Comparison of ENCODE assay signal across 1 cellular context in the genomic region with DNA sequence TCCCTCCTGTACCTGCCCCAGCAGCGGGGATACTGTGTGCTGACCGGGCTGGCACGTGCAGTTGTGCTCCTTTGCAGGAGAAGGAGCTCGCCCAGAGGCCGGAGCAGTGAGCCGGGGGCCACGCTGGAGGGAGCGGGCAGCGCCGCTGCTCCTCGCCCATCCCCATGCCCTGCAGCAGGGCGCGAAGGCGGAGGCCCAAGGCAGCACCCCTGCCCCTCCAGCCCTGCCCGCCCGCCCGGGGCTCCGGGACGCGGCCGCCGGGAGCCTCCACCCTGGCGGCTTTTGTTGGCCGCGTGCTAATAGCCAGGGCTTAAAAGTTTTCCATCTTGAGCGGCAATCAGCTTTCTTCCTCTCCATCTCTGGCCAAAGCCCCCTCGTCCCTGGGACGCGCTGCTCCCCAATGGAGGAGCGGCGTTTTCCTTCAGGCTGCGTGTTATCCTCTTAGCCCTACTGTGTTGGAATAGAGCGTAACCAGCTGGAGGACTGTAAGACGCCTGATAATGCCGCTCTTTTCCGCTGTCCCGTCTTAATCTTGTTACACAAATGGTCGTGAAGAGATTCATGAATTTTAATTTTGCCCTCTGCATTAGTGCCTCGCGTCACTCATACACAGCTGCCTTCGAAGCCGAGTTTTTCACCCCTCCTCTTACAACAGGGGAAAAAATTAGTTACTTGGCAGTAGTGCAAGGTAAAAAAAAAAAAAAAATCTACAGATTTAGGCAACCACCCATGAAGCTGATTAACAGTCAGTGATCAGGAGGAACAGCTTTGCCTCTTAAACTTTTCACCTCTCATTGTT.
TF ChIP-seq lines count a peak whose summit lies in the region.

No MANE protein-coding gene starts in this region.

TF ChIP-seq in IMR-90, 13 proteins besides CTCF, POLR2A, EP300 and RAD21 (continued from another document):
- TF ChIP-seq CEBPB (IDR thresholded peaks at IDR 0.05; ENCODE audit: low read depth, low read length) (no peak), MAZ (IDR thresholded peaks at IDR 0.05; ENCODE audit: borderline replicate concordance, low read depth, low read length) (no peak), FOS (IDR thresholded peaks at IDR 0.05; ENCODE audit: low read depth, low read length) (no peak), RCOR1 (IDR thresholded peaks at IDR 0.05; ENCODE audit: insufficient replicate concordance, low read length) (no peak), SMC3 (IDR thresholded peaks at IDR 0.05; ENCODE audit: low read depth, low read length) (no peak), MXI1 (IDR thresholded peaks at IDR 0.05; ENCODE audit: borderline replicate concordance, low read depth, low read length) (no peak)
- TF ChIP-seq, protein P1, sequence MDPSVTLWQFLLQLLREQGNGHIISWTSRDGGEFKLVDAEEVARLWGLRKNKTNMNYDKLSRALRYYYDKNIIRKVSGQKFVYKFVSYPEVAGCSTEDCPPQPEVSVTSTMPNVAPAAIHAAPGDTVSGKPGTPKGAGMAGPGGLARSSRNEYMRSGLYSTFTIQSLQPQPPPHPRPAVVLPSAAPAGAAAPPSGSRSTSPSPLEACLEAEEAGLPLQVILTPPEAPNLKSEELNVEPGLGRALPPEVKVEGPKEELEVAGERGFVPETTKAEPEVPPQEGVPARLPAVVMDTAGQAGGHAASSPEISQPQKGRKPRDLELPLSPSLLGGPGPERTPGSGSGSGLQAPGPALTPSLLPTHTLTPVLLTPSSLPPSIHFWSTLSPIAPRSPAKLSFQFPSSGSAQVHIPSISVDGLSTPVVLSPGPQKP (IDR thresholded peaks at IDR 0.05; ENCODE audit: borderline replicate concordance, low read depth, low read length) = no peak
